In the genomic region with DNA sequence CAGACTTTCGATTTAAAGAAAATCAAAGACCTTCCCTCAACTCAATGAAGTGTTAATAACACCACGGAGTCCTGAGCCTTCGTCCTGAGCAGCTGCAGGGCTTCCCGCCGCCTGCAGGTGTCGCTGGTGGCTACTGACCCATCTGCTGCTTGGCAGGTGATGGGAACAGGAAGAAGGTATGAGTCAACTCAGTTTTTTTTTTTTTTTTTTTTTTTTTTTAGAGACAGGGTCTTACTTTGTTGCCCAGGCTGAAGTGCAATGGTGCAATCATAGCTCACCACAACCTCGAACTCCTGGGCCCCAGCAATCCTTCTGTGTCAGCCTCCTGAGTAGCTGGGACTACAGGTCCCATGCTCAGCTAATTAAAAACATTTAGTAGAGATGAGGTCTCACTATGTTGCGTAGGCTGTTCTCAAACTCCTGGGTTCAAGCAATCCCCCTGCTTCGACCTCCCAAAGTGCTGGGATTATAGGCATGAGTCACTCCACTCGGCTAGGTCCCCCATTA, we compare ENCODE assay signal across 7 cellular contexts.
DNase-seq lines count a peak whose midpoint lies in the region; ATAC-seq, FAIRE-seq and TF ChIP-seq lines count a peak whose summit lies in the region.

No MANE protein-coding gene starts in this region.

- H3K79me1 ChIP-seq in mesendoderm (ENCODE audit: low read length): no peaks in the 10 kb centered on the region

- H3K27ac ChIP-seq in mesendoderm (ENCODE audit: low read depth, low read length): no peak overlapping the region

- H3K27ac Mint-ChIP-seq in activated CD4-positive, alpha-beta T cell treated with anti-CD3 and anti-CD28 coated beads for 36 hours: no peak overlapping the region

- H3K9ac ChIP-seq in mesendoderm (ENCODE audit: low read length): no peak overlapping the region

- H2BK5ac ChIP-seq in mesendoderm (ENCODE audit: low read length): no peak overlapping the region

- peak; percentile 98 for ATAC-seq in activated CD4-positive, alpha-beta T cell treated with anti-CD3 and anti-CD28 coated beads for 36 hours

- no peak overlapping the region for H3K56ac ChIP-seq in mesendoderm (ENCODE audit: low read length)

- H2AK5ac ChIP-seq in mesendoderm (ENCODE audit: low read length): no peak overlapping the region

- peaks cover 9% of the 10 kb centered on the region for H3K4me1 Mint-ChIP-seq in activated CD4-positive, alpha-beta T cell treated with anti-CD3 and anti-CD28 coated beads for 36 hours

- H3K4me1 ChIP-seq in mesendoderm (ENCODE audit: control insufficient read depth, low read depth, low read length): no peaks in the 10 kb centered on the region

- peak; percentile 44 for DNase-seq in GM12892 (ENCODE audit: insufficient read length)
- DNase-seq in H7: peak; percentile 68
- DNase-seq in M059J (ENCODE audit: low read depth): peak; percentile 74
- peak; percentile 89 for DNase-seq in activated CD4-positive, alpha-beta T cell treated with anti-CD3 and anti-CD28 coated beads for 36 hours
- DNase-seq in dermis blood vessel endothelial cell: peak; percentile 55
- peak; percentile 81 for DNase-seq in mesendoderm
- DNase-seq in stimulated activated CD8-positive, alpha-beta memory T cell treated with anti-CD3 and anti-CD28 coated beads, Interleukin-4, amount 100 ng/mL, for 48 hours: peak; percentile 89

- peaks cover 10% of the 10 kb centered on the region for H3K27me3 Mint-ChIP-seq in activated CD4-positive, alpha-beta T cell treated with anti-CD3 and anti-CD28 coated beads for 36 hours

- H3K27me3 ChIP-seq in H7 (ENCODE audit: control insufficient read depth, insufficient read depth, low read length): no peaks in the 10 kb centered on the region
- no peaks in the 10 kb centered on the region for H3K27me3 ChIP-seq in mesendoderm (ENCODE audit: insufficient read depth, low read length, poor library complexity)

- intact Hi-C loops in activated CD4-positive, alpha-beta T cell treated with anti-CD3 and anti-CD28 coated beads for 36 hours (cut with DNase I, micrococcal nuclease): loop anchor here (1.0 to 5.0 kb wide), 8 partner anchors 59 to 471 kb away; partner anchors contain the start of genes ADRA1B (in 2 of the 2) and IL12B (in 1 of the 2)

- no peak for TF ChIP-seq POLR2A in GM12892 (IDR thresholded peaks at IDR 0.05; ENCODE audit: low read depth, low read length)

- POLR2A ChIA-PET in activated CD4-positive, alpha-beta T cell treated with anti-CD3 and anti-CD28 coated beads for 36 hours (lab: Charles Lee): no interaction called here

- H3K4me2 ChIP-seq in mesendoderm (ENCODE audit: low read length): no peak overlapping the region

- no peaks in the 10 kb centered on the region for H3K9me3 Mint-ChIP-seq in activated CD4-positive, alpha-beta T cell treated with anti-CD3 and anti-CD28 coated beads for 36 hours (ENCODE audit: low read depth)

- H3K4me3 ChIP-seq in H7 (ENCODE audit: insufficient read depth, low read depth, low read length) (no peak overlapping the region), mesendoderm (ENCODE audit: low read length) (no peak overlapping the region)

- H3K36me3 Mint-ChIP-seq in activated CD4-positive, alpha-beta T cell treated with anti-CD3 and anti-CD28 coated beads for 36 hours (ENCODE audit: low read depth): no peaks in the 10 kb centered on the region

- no peak overlapping the region for H2BK120ac ChIP-seq in mesendoderm (ENCODE audit: low read depth, low read length)

- H2BK15ac ChIP-seq in mesendoderm (replicated peaks; ENCODE audit: low read depth): no peak overlapping the region

- FAIRE-seq in GM12892 (lab: Jason Lieb, UNC): peak; percentile 86

- H3K36me3 ChIP-seq in H7 (replicated peaks; ENCODE audit: control insufficient read depth, insufficient read depth, low read length) (no peaks in the 10 kb centered on the region), mesendoderm (ENCODE audit: control insufficient read depth, insufficient read depth, low read length) (no peaks in the 10 kb centered on the region)

- no peak overlapping the region for H3K4ac ChIP-seq in mesendoderm (ENCODE audit: low read depth, low read length)

- H4K8ac ChIP-seq in mesendoderm (ENCODE audit: low read depth, low read length): no peak overlapping the region

- no peak overlapping the region for H3K4me3 Mint-ChIP-seq in activated CD4-positive, alpha-beta T cell treated with anti-CD3 and anti-CD28 coated beads for 36 hours

- H3K23ac ChIP-seq in mesendoderm (ENCODE audit: low read length): no peak overlapping the region

- CTCF ChIA-PET in activated CD4-positive, alpha-beta T cell treated with anti-CD3 and anti-CD28 coated beads for 36 hours (lab: Charles Lee): interaction anchor here (0.6 to 3.1 kb wide), 19 partner anchors 9 to 493 kb away, joined by 3 to 15 read pairs (median 4); partner anchors contain the start of gene TTC1

- H3K18ac ChIP-seq in mesendoderm (ENCODE audit: low read length): no peak overlapping the region

- no CpG with 5 or more reads among the region's 10 CpGs for WGBS in mesendoderm (ENCODE audit: extremely low coverage, insufficient coverage, low lambda C conversion rate)

- H4K5ac ChIP-seq in mesendoderm (ENCODE audit: low read length): no peak overlapping the region

- no peaks in the 10 kb centered on the region for H3K79me2 ChIP-seq in mesendoderm (ENCODE audit: control insufficient read depth, insufficient read depth, low read length)
